Comparison of ENCODE assay signal across 1 cellular context in genomic region chr11:90908074-90908473, GRCh38.
TF ChIP-seq lines count a peak whose summit lies in the region.

No MANE protein-coding gene starts in this region.

TF ChIP-seq in neural cell, 6 proteins besides CTCF, POLR2A, EP300 and RAD21 (continued from another document):
- TF ChIP-seq REST (IDR thresholded peaks at IDR 0.05; ENCODE audit: borderline replicate concordance), result no peak
- no peak for TF ChIP-seq MXI1 (conservative IDR thresholded peaks at IDR 0.05; ENCODE audit: poor library complexity, severe bottlenecking)
- no peak for TF ChIP-seq SMC3 (conservative IDR thresholded peaks at IDR 0.05; ENCODE audit: poor library complexity)
- no peak for TF ChIP-seq POLR2AphosphoS5 (IDR thresholded peaks at IDR 0.05)
